In the genomic region with DNA sequence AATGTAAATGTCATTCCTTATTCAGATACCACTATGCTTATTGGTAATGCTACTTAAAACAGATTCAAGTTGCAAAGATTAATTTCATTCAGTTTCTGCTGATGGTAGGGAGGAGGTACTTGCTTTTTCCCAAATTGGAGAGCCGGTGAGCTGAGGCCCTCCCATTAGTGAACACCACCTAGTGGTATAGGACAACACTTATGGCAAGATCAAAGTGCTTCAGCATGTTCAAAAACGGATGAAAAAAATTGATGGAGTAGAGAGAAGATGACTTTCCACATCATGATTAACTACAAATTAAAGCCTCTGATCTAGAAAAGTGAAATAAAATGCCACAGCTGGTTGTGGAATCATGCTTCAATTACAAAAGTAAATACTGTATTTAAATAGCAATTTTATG, we compare ENCODE assay signal across 12 cellular contexts.
DNase-seq lines count a peak whose midpoint lies in the region; ATAC-seq and TF ChIP-seq lines count a peak whose summit lies in the region.
"Had no signal": no experiment of that assay in that cellular context is flagged by ENCODE, and none has a peak within 500 bp of the region (broad histone marks: within the 10 kb centered on the region; RNA-seq: fewer than 3 reads in every experiment).

No MANE protein-coding gene starts in this region.

- H3K27ac Mint-ChIP-seq in activated CD4-positive, alpha-beta T cell treated with anti-CD3 and anti-CD28 coated beads, Interleukin-2, amount 10 ng/mL, durations not matched to agents 24 days and 14 days = no peak overlapping the region
- H3K27ac Mint-ChIP-seq: activated CD8-positive, alpha-beta memory T cell treated with anti-CD3 and anti-CD28 coated beads, Interleukin-2, amount 10 ng/mL, durations not matched to agents 7 days and 5 days; activated naive CD8-positive, alpha-beta T cell treated with anti-CD3 and anti-CD28 coated beads, Interleukin-2, amount 50 U/mL, for 24 hours had no signal

- H3K27ac ChIP-seq in GM23248 (no peak overlapping the region), RWPE2 (ENCODE audit: poor library complexity, severe bottlenecking) (no peak overlapping the region)

- H2AFZ ChIP-seq in GM23248 = no peak overlapping the region

- no peaks in the 10 kb centered on the region for H3K79me2 ChIP-seq in GM23248 (ENCODE audit: insufficient read depth)

- in situ Hi-C loops in GM23248 (cut with MboI) = no loop called here

- TF ChIP-seq CTCF in AG09309 (IDR thresholded peaks at IDR 0.05; ENCODE audit: control insufficient read depth, insufficient read depth, low read depth, low read length, missing control alignments) (peak; percentile 41), RWPE2 (IDR thresholded peaks at IDR 0.05; ENCODE audit: poor library complexity, severe bottlenecking) (peak; percentile 25), foreskin fibroblast (IDR thresholded peaks at IDR 0.05; ENCODE audit: low read depth, low read length) (peak; percentile 34)

- H3K4me3 ChIP-seq in AG09309 (ENCODE audit: control insufficient read depth, low read depth, low read length) (no peak overlapping the region), GM23248 (no peak overlapping the region), RWPE2 (ENCODE audit: severe bottlenecking) (no peak overlapping the region), foreskin fibroblast (ENCODE audit: low read depth in 1 of 2, low read length in 2 of 2) (no peak overlapping the region)

- no peaks in the 10 kb centered on the region for H4K20me1 ChIP-seq in GM23248 (ENCODE audit: insufficient read depth)

- ATAC-seq in RWPE2 (ENCODE audit: low read depth) = no peak
- no peak for ATAC-seq in GM21529 (IDR thresholded peaks at IDR 0.05; ENCODE audit: unreplicated experiment)
- ATAC-seq: activated CD8-positive, alpha-beta memory T cell treated with anti-CD3 and anti-CD28 coated beads, Interleukin-2, amount 10 ng/mL, durations not matched to agents 7 days and 5 days; activated naive CD8-positive, alpha-beta T cell treated with anti-CD3 and anti-CD28 coated beads, Interleukin-2, amount 50 U/mL, for 24 hours had no signal

- no peaks in the 10 kb centered on the region for H3K27me3 ChIP-seq in GM23248 (replicated peaks; ENCODE audit: insufficient read depth)
- H3K27me3 ChIP-seq in RWPE2 (ENCODE audit: insufficient read depth, poor library complexity, severe bottlenecking) = no peaks in the 10 kb centered on the region

- H3K9me3 ChIP-seq in GM23248 (ENCODE audit: low read depth) (no peaks in the 10 kb centered on the region), RWPE2 (ENCODE audit: severe bottlenecking) (no peaks in the 10 kb centered on the region)

- no peaks in the 10 kb centered on the region for H3K9me3 Mint-ChIP-seq in activated CD4-positive, alpha-beta T cell treated with anti-CD3 and anti-CD28 coated beads, Interleukin-2, amount 10 ng/mL, durations not matched to agents 24 days and 14 days
- H3K9me3 Mint-ChIP-seq: activated naive CD8-positive, alpha-beta T cell treated with anti-CD3 and anti-CD28 coated beads, Interleukin-2, amount 50 U/mL, for 24 hours had no signal

- DNase-seq in AG09309 (ENCODE audit: low read depth) = no peak
- peak; percentile 8 for DNase-seq in GM23248
- DNase-seq in RWPE2 (ENCODE audit: low spot score) = no peak
- DNase-seq in foreskin fibroblast = peak in 1 of 2 donors; percentile 13
- DNase-seq in activated CD4-positive, alpha-beta T cell treated with anti-CD3 and anti-CD28 coated beads, Interleukin-2, amount 10 ng/mL, durations not matched to agents 24 days and 14 days = no peak
- DNase-seq in head of caudate nucleus = no peak
- DNase-seq in cortex of kidney (lab: John Stamatoyannopoulos, UW) = no peak
- DNase-seq: activated CD8-positive, alpha-beta memory T cell treated with anti-CD3 and anti-CD28 coated beads, Interleukin-2, amount 10 ng/mL, durations not matched to agents 7 days and 5 days; activated naive CD8-positive, alpha-beta T cell treated with anti-CD3 and anti-CD28 coated beads, Interleukin-2, amount 50 U/mL, for 24 hours; MV-4-11; T1000 had no signal

- WGBS in GM23248 (ENCODE audit: low coverage in 1 of 2, low lambda C conversion rate in 2 of 2, missing lambda C conversion rate in 2 of 2), 2 experiments = 56 to 57% methylated on average over 2 of the region's 2 CpGs

- H3F3A ChIP-seq in GM23248 (ENCODE audit: insufficient read depth) = no peaks in the 10 kb centered on the region

- intact Hi-C loops in activated CD4-positive, alpha-beta T cell treated with anti-CD3 and anti-CD28 coated beads, Interleukin-2, amount 10 ng/mL, durations not matched to agents 24 days and 14 days (cut with micrococcal nuclease) = no loop called here
- intact Hi-C loops in head of caudate nucleus (cut with DNase I) = no loop called here

- H3K4me2 ChIP-seq in GM23248 (ENCODE audit: unreplicated experiment) = no peak overlapping the region

- H3K9me2 ChIP-seq in GM23248 (ENCODE audit: insufficient read depth) = no peaks in the 10 kb centered on the region

- no peaks in the 10 kb centered on the region for H3K36me3 Mint-ChIP-seq in activated CD4-positive, alpha-beta T cell treated with anti-CD3 and anti-CD28 coated beads, Interleukin-2, amount 10 ng/mL, durations not matched to agents 24 days and 14 days (ENCODE audit: low read depth)

- no peak overlapping the region for H3K9ac ChIP-seq in GM23248

- H3K36me3 ChIP-seq in GM23248 (ENCODE audit: low read depth) (no peaks in the 10 kb centered on the region), RWPE2 (ENCODE audit: low read depth) (no peaks in the 10 kb centered on the region)

- H3K4me3 Mint-ChIP-seq in activated CD4-positive, alpha-beta T cell treated with anti-CD3 and anti-CD28 coated beads, Interleukin-2, amount 10 ng/mL, durations not matched to agents 24 days and 14 days = no peak overlapping the region
- H3K4me3 Mint-ChIP-seq: activated CD8-positive, alpha-beta memory T cell treated with anti-CD3 and anti-CD28 coated beads, Interleukin-2, amount 10 ng/mL, durations not matched to agents 7 days and 5 days; activated naive CD8-positive, alpha-beta T cell treated with anti-CD3 and anti-CD28 coated beads, Interleukin-2, amount 50 U/mL, for 24 hours had no signal

- H3K27me3 Mint-ChIP-seq in activated CD4-positive, alpha-beta T cell treated with anti-CD3 and anti-CD28 coated beads, Interleukin-2, amount 10 ng/mL, durations not matched to agents 24 days and 14 days = no peaks in the 10 kb centered on the region
- H3K27me3 Mint-ChIP-seq: activated CD8-positive, alpha-beta memory T cell treated with anti-CD3 and anti-CD28 coated beads, Interleukin-2, amount 10 ng/mL, durations not matched to agents 7 days and 5 days; activated naive CD8-positive, alpha-beta T cell treated with anti-CD3 and anti-CD28 coated beads, Interleukin-2, amount 50 U/mL, for 24 hours had no signal

- H3K4me1 Mint-ChIP-seq in activated CD4-positive, alpha-beta T cell treated with anti-CD3 and anti-CD28 coated beads, Interleukin-2, amount 10 ng/mL, durations not matched to agents 24 days and 14 days = no peaks in the 10 kb centered on the region
- H3K4me1 Mint-ChIP-seq: activated CD8-positive, alpha-beta memory T cell treated with anti-CD3 and anti-CD28 coated beads, Interleukin-2, amount 10 ng/mL, durations not matched to agents 7 days and 5 days; activated naive CD8-positive, alpha-beta T cell treated with anti-CD3 and anti-CD28 coated beads, Interleukin-2, amount 50 U/mL, for 24 hours had no signal

- H3K4me1 ChIP-seq in GM23248 (ENCODE audit: insufficient read depth) (no peaks in the 10 kb centered on the region), RWPE2 (ENCODE audit: insufficient read depth, poor library complexity, severe bottlenecking) (no peaks in the 10 kb centered on the region)
